Comparison of ENCODE assay signal across 9 cellular contexts in genomic region chr18:26190506-26190905, GRCh38. TPM values are rescaled to one million over a fixed set of nuclear protein-coding genes. Genes with fewer than 3 reads are reported as not detected.
A peak's percentile ranks its signal among the peaks of the same experiment; 100 is the strongest.
DNase-seq lines count a peak whose midpoint lies in the region; ATAC-seq lines count a peak whose summit lies in the region.
"Had no signal": no experiment of that assay in that cellular context is flagged by ENCODE, and none has a peak within 500 bp of the region (broad histone marks: within the 10 kb centered on the region; RNA-seq: fewer than 3 reads in every experiment).

No MANE protein-coding gene starts in this region.

- H3K4me3 Mint-ChIP-seq in activated T-cell treated with anti-CD3 and anti-CD28 coated beads, Interleukin-2, amount 50 U/mL, for 4 hours, result peak overlapping the region; percentile 70

- H2AFZ ChIP-seq in ACC112 (ENCODE audit: low read length, unreplicated experiment), result peak overlapping the region; percentile 64

- H3K36me3 ChIP-seq in ACC112 (ENCODE audit: insufficient read depth, low read length), result no peaks in the 10 kb centered on the region

- H3K4me3 ChIP-seq in ACC112 (ENCODE audit: low read depth, low read length), result peak overlapping the region; percentile 34

- intact Hi-C loops in cardiac septum (cut with DNase I), result no loop called here

- no peaks in the 10 kb centered on the region for H3K27me3 ChIP-seq in ACC112 (ENCODE audit: insufficient read depth, low read length)

- peak; percentile 82 for ATAC-seq in GM19468 (IDR thresholded peaks at IDR 0.05; ENCODE audit: extremely low read depth, unreplicated experiment)
- ATAC-seq in HG03520 (IDR thresholded peaks at IDR 0.05; ENCODE audit: unreplicated experiment), result peak; percentile 84
- ATAC-seq in activated T-cell treated with anti-CD3 and anti-CD28 coated beads, Interleukin-2, amount 50 U/mL, for 4 hours, result peak; percentile 85 to 91
- no peak for ATAC-seq in left lobe of liver
- ATAC-seq: left colon had no signal

- peak; percentile 35 for DNase-seq in activated T-cell treated with anti-CD3 and anti-CD28 coated beads, Interleukin-2, amount 50 U/mL, for 4 hours
- peak; percentile 3 to 8 for DNase-seq in stimulated activated CD8-positive, alpha-beta memory T cell treated with anti-CD3 and anti-CD28 coated beads, Interleukin-2, amount 100 ng/mL, for 48 hours (ENCODE audit: low read depth in 2 of 2)
- DNase-seq in cardiac septum (ENCODE audit: low spot score) (no peak), COLO829 (ENCODE audit: low spot score) (no peak), left lobe of liver (ENCODE audit: low spot score) (no peak)

- H3K36me3 Mint-ChIP-seq in activated T-cell treated with anti-CD3 and anti-CD28 coated beads, Interleukin-2, amount 50 U/mL, for 4 hours (ENCODE audit: insufficient read depth), result no peaks in the 10 kb centered on the region

- H3K4me1 Mint-ChIP-seq in activated T-cell treated with anti-CD3 and anti-CD28 coated beads, Interleukin-2, amount 50 U/mL, for 4 hours (ENCODE audit: low read depth), result peaks cover 22% of the 10 kb centered on the region

- H3K4me1 ChIP-seq in ACC112 (ENCODE audit: control insufficient read depth, insufficient read depth, low read length, unreplicated experiment), result no peaks in the 10 kb centered on the region

- H3K27ac ChIP-seq in ACC112 (ENCODE audit: low read depth, low read length), result no peak overlapping the region

- H3K27me3 Mint-ChIP-seq in activated T-cell treated with anti-CD3 and anti-CD28 coated beads, Interleukin-2, amount 50 U/mL, for 4 hours (ENCODE audit: low read depth), result no peaks in the 10 kb centered on the region

- no peaks in the 10 kb centered on the region for H3K79me2 ChIP-seq in ACC112 (ENCODE audit: control insufficient read depth, insufficient read depth, low read length, unreplicated experiment)

- H3K9me3 Mint-ChIP-seq in activated T-cell treated with anti-CD3 and anti-CD28 coated beads, Interleukin-2, amount 50 U/mL, for 4 hours, result no peaks in the 10 kb centered on the region

RNA-seq across cellular contexts. Expression of gene TAF4B, which starts 35.7 kb away (rescaled TPM):
- 10 to 100 TPM; 22.5 to 27.2 (median 23.0) TPM for total RNA-seq in activated T-cell treated with anti-CD3 and anti-CD28 coated beads, Interleukin-2, amount 50 U/mL, for 4 hours
- 0.92 TPM for total RNA-seq in cardiac septum
- total RNA-seq in left lobe of liver, result 0.20 TPM

RNA-seq across cellular contexts. Expression of gene PSMA8, which starts 56.8 kb away (rescaled TPM):
- 1 to 10 TPM in 2 of 3 donors, under 1 TPM in 1; 0.87 to 2.1 (median 1.0) TPM for total RNA-seq in activated T-cell treated with anti-CD3 and anti-CD28 coated beads, Interleukin-2, amount 50 U/mL, for 4 hours
- total RNA-seq in cardiac septum (not detected), left lobe of liver (not detected)
- total RNA-seq: left colon had no signal

Comparison
In these comparisons a context has a peak if more than half of its experiments do, and no peak if none do; other contexts are left out.
1. DNase-seq: peak in activated T-cell treated with anti-CD3 and anti-CD28 coated beads, Interleukin-2, amount 50 U/mL, for 4 hours (single experiment) and stimulated activated CD8-positive, alpha-beta memory T cell treated with anti-CD3 and anti-CD28 coated beads, Interleukin-2, amount 100 ng/mL, for 48 hours (2 of 2); none in cardiac septum (single experiment), COLO829 (single experiment) and left lobe of liver (single experiment).
2. RNA of gene TAF4B, which starts 35.7 kb away (total RNA-seq): 22.5 to 27.2 TPM in activated T-cell treated with anti-CD3 and anti-CD28 coated beads, Interleukin-2, amount 50 U/mL, for 4 hours; 0.92 TPM in cardiac septum (single experiment) and 0.20 TPM in left lobe of liver (single experiment); every median in the first group is over 10 times any median in the second.